In the genomic region with DNA sequence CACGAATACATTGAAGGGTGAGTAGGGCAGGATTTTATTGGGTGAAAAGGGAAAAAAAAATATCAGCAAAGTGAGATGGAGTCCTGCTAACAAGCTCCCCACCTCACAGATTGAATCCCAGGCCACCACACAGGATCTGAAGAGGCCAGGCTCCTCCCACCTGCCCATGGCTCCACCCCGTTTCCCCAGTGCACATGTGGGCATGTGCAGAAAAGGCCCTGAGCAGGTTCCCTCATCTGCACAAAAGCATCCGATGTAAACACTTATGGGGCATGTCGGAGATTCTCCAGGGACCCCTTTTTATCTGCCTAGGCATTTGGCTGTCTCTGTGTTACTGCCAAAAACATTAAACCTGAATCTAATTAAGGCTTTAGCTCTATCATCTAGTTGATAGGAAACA, we compare ENCODE assay signal across 1 cellular context.
TF ChIP-seq lines count a peak whose summit lies in the region.

No MANE protein-coding gene starts in this region.

TF ChIP-seq in HCT116, 20 proteins besides CTCF, POLR2A, EP300 and RAD21:
- TF ChIP-seq SP1 (IDR thresholded peaks at IDR 0.05; ENCODE audit: low read depth) (no peak), CBX3 (IDR thresholded peaks at IDR 0.05; ENCODE audit: low read depth) (no peak), ZBTB33 (IDR thresholded peaks at IDR 0.05; ENCODE audit: extremely low read depth, insufficient replicate concordance, low read length) (no peak), SRF (IDR thresholded peaks at IDR 0.05; ENCODE audit: low read depth) (no peak), POLR2AphosphoS5 (IDR thresholded peaks at IDR 0.05; ENCODE audit: low read depth, low read length) (no peak), REST (IDR thresholded peaks at IDR 0.05; ENCODE audit: low read depth) (no peak), ZNF274 (IDR thresholded peaks at IDR 0.05; ENCODE audit: low read depth, low read length) (no peak), EGR1 (IDR thresholded peaks at IDR 0.05; ENCODE audit: low read depth) (no peak), YY1 (IDR thresholded peaks at IDR 0.05; ENCODE audit: extremely low read depth, insufficient replicate concordance, low read depth, low read length) (no peak), FOSL1 (IDR thresholded peaks at IDR 0.05; ENCODE audit: low read depth) (no peak)
- TF ChIP-seq, protein P1, sequence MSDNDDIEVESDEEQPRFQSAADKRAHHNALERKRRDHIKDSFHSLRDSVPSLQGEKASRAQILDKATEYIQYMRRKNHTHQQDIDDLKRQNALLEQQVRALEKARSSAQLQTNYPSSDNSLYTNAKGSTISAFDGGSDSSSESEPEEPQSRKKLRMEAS (IDR thresholded peaks at IDR 0.05) = no peak
